In genomic region chr10:35161906-35162305, GRCh38 we compare ENCODE assay signal across 39 cellular contexts.
"Had no signal": no experiment of that assay in that cellular context is flagged by ENCODE, and none has a peak within 500 bp of the region (broad histone marks: within the 10 kb centered on the region; RNA-seq: fewer than 3 reads in every experiment).

No MANE protein-coding gene starts in this region.

- H3K36me3 ChIP-seq: adrenal gland, ascending aorta, brain microvascular endothelial cell, breast epithelium had no signal

- H3K9me3 ChIP-seq: adrenal gland, ascending aorta, body of pancreas, breast epithelium had no signal

- H3K27ac ChIP-seq: adrenal gland, ascending aorta, body of pancreas, brain microvascular endothelial cell, breast epithelium had no signal

- H3K27me3 Mint-ChIP-seq: activated naive CD4-positive, alpha-beta T cell treated with anti-CD3 and anti-CD28 coated beads, Interleukin-2, amount 10 ng/mL, durations not matched to agents 7 days and 5 days; activated naive CD4-positive, alpha-beta T cell treated with anti-CD3 and anti-CD28 coated beads, Interleukin-2, amount 50 U/mL, for 24 hours; activated naive CD8-positive, alpha-beta T cell; activated naive CD8-positive, alpha-beta T cell treated with anti-CD3 and anti-CD28 coated beads for 36 hours; activated naive CD8-positive, alpha-beta T cell treated with anti-CD3 and anti-CD28 coated beads, Interleukin-2, amount 10 ng/mL, durations not matched to agents 7 days and 5 days; activated naive CD8-positive, alpha-beta T cell treated with anti-CD3 and anti-CD28 coated beads, Interleukin-2, amount 50 U/mL, for 24 hours; activated T-cell treated with anti-CD3 and anti-CD28 coated beads, Interleukin-2, amount 50 U/mL, for 24 hours; activated T-helper 17 cell treated with anti-CD3 and anti-CD28 coated beads, Interleukin-2, amount 50 U/mL, for 72 hours; brain; central memory CD8-positive, alpha-beta T cell had no signal

- H3K27me3 ChIP-seq: adrenal gland, ascending aorta, body of pancreas, brain microvascular endothelial cell, breast epithelium had no signal

- H3K4me1 Mint-ChIP-seq: activated naive CD4-positive, alpha-beta T cell treated with anti-CD3 and anti-CD28 coated beads, Interleukin-2, amount 10 ng/mL, durations not matched to agents 7 days and 5 days; activated naive CD4-positive, alpha-beta T cell treated with anti-CD3 and anti-CD28 coated beads, Interleukin-2, amount 50 U/mL, for 24 hours; activated naive CD8-positive, alpha-beta T cell treated with anti-CD3 and anti-CD28 coated beads, Interleukin-2, amount 10 ng/mL, durations not matched to agents 7 days and 5 days; activated naive CD8-positive, alpha-beta T cell treated with anti-CD3 and anti-CD28 coated beads, Interleukin-2, amount 50 U/mL, for 24 hours; activated T-helper 17 cell treated with anti-CD3 and anti-CD28 coated beads, Interleukin-2, amount 50 U/mL, for 72 hours; brain; central memory CD8-positive, alpha-beta T cell had no signal

- H3K4me3 ChIP-seq: adrenal gland, ascending aorta, body of pancreas, breast epithelium had no signal

- ATAC-seq: activated naive CD4-positive, alpha-beta T cell treated with anti-CD3 and anti-CD28 coated beads, Interleukin-2, amount 50 U/mL, for 72 hours; activated naive CD8-positive, alpha-beta T cell treated with anti-CD3 and anti-CD28 coated beads, Interleukin-2, amount 50 U/mL, for 24 hours; activated T-cell treated with anti-CD3 and anti-CD28 coated beads, Interleukin-2, amount 50 U/mL, for 4 hours; activated T-cell treated with anti-CD3 and anti-CD28 coated beads, Interleukin-2, amount 50 U/mL, for 72 hours; activated T-helper 17 cell treated with anti-CD3 and anti-CD28 coated beads, Interleukin-2, amount 50 U/mL, for 72 hours; body of pancreas had no signal

- H3K4me1 ChIP-seq: adrenal gland, ascending aorta, body of pancreas, breast epithelium had no signal

- H3K9me3 Mint-ChIP-seq: activated naive CD4-positive, alpha-beta T cell treated with anti-CD3 and anti-CD28 coated beads, Interleukin-2, amount 50 U/mL, for 24 hours; activated naive CD4-positive, alpha-beta T cell treated with anti-CD3 and anti-CD28 coated beads, Interleukin-2, amount 50 U/mL, for 72 hours; activated naive CD8-positive, alpha-beta T cell treated with anti-CD3 and anti-CD28 coated beads, Interleukin-2, amount 50 U/mL, for 24 hours; activated T-cell treated with anti-CD3 and anti-CD28 coated beads, Interleukin-2, amount 50 U/mL, for 4 hours; activated T-cell treated with anti-CD3 and anti-CD28 coated beads, Interleukin-2, amount 50 U/mL, for 72 hours; activated T-helper 17 cell treated with anti-CD3 and anti-CD28 coated beads, Interleukin-2, amount 50 U/mL, for 72 hours; activated T-helper 2 cell treated with anti-CD3 and anti-CD28 coated beads, Interferon-gamma antibody, Interleukin-2, Interleukin-4, amounts not matched to agents 10 μg/mL and 5 μg/mL and 100 μg/mL, durations not matched to agents 14 hours and 24 hours and 36 hours; central memory CD8-positive, alpha-beta T cell had no signal

- FAIRE-seq: astrocyte, bronchial epithelial cell, colon had no signal

- DNase-seq: activated effector memory CD4-positive, alpha-beta T cell treated with anti-CD3 and anti-CD28 coated beads, Interleukin-2, amount 50 U/mL, for 16 hours; activated effector memory CD4-positive, alpha-beta T cell treated with Interleukin-2 at 50 U/mL for 16 hours; activated gamma-delta T cell; activated gamma-delta T cell treated with Interleukin-2 at 50 U/mL for 16 hours; activated naive CD4-positive, alpha-beta T cell; activated naive CD4-positive, alpha-beta T cell treated with anti-CD3 and anti-CD28 coated beads for 36 hours; activated naive CD4-positive, alpha-beta T cell treated with anti-CD3 and anti-CD28 coated beads, Interleukin-2, amount 10 ng/mL, durations not matched to agents 7 days and 5 days; activated naive CD4-positive, alpha-beta T cell treated with anti-CD3 and anti-CD28 coated beads, Interleukin-2, amount 50 U/mL, for 16 hours; activated naive CD4-positive, alpha-beta T cell treated with Interleukin-2 at 50 U/mL for 16 hours; activated naive CD8-positive, alpha-beta T cell treated with anti-CD3 and anti-CD28 coated beads for 36 hours; activated naive CD8-positive, alpha-beta T cell treated with anti-CD3 and anti-CD28 coated beads, Interleukin-2, amount 10 ng/mL, durations not matched to agents 7 days and 5 days; activated naive CD8-positive, alpha-beta T cell treated with anti-CD3 and anti-CD28 coated beads, Interleukin-2, amount 50 U/mL, for 24 hours; activated T-cell treated with anti-CD3 and anti-CD28 coated beads, Interleukin-2, amount 50 U/mL, for 24 hours; activated T-cell treated with anti-CD3 and anti-CD28 coated beads, Interleukin-2, amount 50 U/mL, for 4 hours; activated T-cell treated with anti-CD3 and anti-CD28 coated beads, Interleukin-2, amount 50 U/mL, for 48 hours; activated T-cell treated with anti-CD3 and anti-CD28 coated beads, Interleukin-2, amount 50 U/mL, for 72 hours; adrenal gland; amniotic stem cell; amygdala; anterior cingulate cortex; aorta; body of pancreas; brain microvascular endothelial cell; caudate nucleus; central memory CD4-positive, alpha-beta T cell; cerebellar nuclear complex had no signal

- H3K4me3 Mint-ChIP-seq: activated naive CD4-positive, alpha-beta T cell treated with anti-CD3 and anti-CD28 coated beads for 36 hours; activated naive CD4-positive, alpha-beta T cell treated with anti-CD3 and anti-CD28 coated beads, Interleukin-2, amount 10 ng/mL, durations not matched to agents 7 days and 5 days; activated naive CD4-positive, alpha-beta T cell treated with anti-CD3 and anti-CD28 coated beads, Interleukin-2, amount 50 U/mL, for 24 hours; activated naive CD8-positive, alpha-beta T cell; activated naive CD8-positive, alpha-beta T cell treated with anti-CD3 and anti-CD28 coated beads for 36 hours; activated naive CD8-positive, alpha-beta T cell treated with anti-CD3 and anti-CD28 coated beads, Interleukin-2, amount 10 ng/mL, durations not matched to agents 7 days and 5 days; activated naive CD8-positive, alpha-beta T cell treated with anti-CD3 and anti-CD28 coated beads, Interleukin-2, amount 50 U/mL, for 24 hours; activated T-cell treated with anti-CD3 and anti-CD28 coated beads, Interleukin-2, amount 50 U/mL, for 24 hours; activated T-cell treated with anti-CD3 and anti-CD28 coated beads, Interleukin-2, amount 50 U/mL, for 4 hours; activated T-cell treated with anti-CD3 and anti-CD28 coated beads, Interleukin-2, amount 50 U/mL, for 72 hours; activated T-helper 1 cell treated with anti-CD3 and anti-CD28 coated beads, Interleukin-12 subunit alpha, Interleukin-12 subunit beta, Interleukin-2, Interleukin-4 antibody, amounts not matched to agents 30 ng/mL and 10 ng/mL and 1 ng/mL, durations not matched to agents 14 hours and 24 hours and 36 hours; activated T-helper 17 cell treated with anti-CD3 and anti-CD28 coated beads, Interleukin-2, amount 50 U/mL, for 72 hours; brain; central memory CD8-positive, alpha-beta T cell had no signal

- H3K27ac Mint-ChIP-seq: activated naive CD4-positive, alpha-beta T cell treated with anti-CD3 and anti-CD28 coated beads for 36 hours; activated naive CD4-positive, alpha-beta T cell treated with anti-CD3 and anti-CD28 coated beads, Interleukin-2, amount 10 ng/mL, durations not matched to agents 7 days and 5 days; activated naive CD4-positive, alpha-beta T cell treated with anti-CD3 and anti-CD28 coated beads, Interleukin-2, amount 50 U/mL, for 24 hours; activated naive CD4-positive, alpha-beta T cell treated with anti-CD3 and anti-CD28 coated beads, Interleukin-2, amount 50 U/mL, for 72 hours; activated naive CD8-positive, alpha-beta T cell; activated naive CD8-positive, alpha-beta T cell treated with anti-CD3 and anti-CD28 coated beads for 36 hours; activated naive CD8-positive, alpha-beta T cell treated with anti-CD3 and anti-CD28 coated beads, Interleukin-2, amount 10 ng/mL, durations not matched to agents 7 days and 5 days; activated naive CD8-positive, alpha-beta T cell treated with anti-CD3 and anti-CD28 coated beads, Interleukin-2, amount 50 U/mL, for 24 hours; activated T-cell treated with anti-CD3 and anti-CD28 coated beads, Interleukin-2, amount 50 U/mL, for 24 hours; activated T-cell treated with anti-CD3 and anti-CD28 coated beads, Interleukin-2, amount 50 U/mL, for 72 hours; activated T-helper 1 cell treated with anti-CD3 and anti-CD28 coated beads, Interleukin-12 subunit alpha, Interleukin-12 subunit beta, Interleukin-2, Interleukin-4 antibody, amounts not matched to agents 30 ng/mL and 10 ng/mL and 1 ng/mL, durations not matched to agents 14 hours and 24 hours and 36 hours; activated T-helper 17 cell treated with anti-CD3 and anti-CD28 coated beads, Interleukin-2, amount 50 U/mL, for 72 hours; activated T-helper 2 cell treated with anti-CD3 and anti-CD28 coated beads, Interferon-gamma antibody, Interleukin-2, Interleukin-4, amounts not matched to agents 10 μg/mL and 5 μg/mL and 100 μg/mL, durations not matched to agents 14 hours and 24 hours and 36 hours; brain had no signal
